8 cellular contexts compared by ENCODE assay signal in the genomic region with DNA sequence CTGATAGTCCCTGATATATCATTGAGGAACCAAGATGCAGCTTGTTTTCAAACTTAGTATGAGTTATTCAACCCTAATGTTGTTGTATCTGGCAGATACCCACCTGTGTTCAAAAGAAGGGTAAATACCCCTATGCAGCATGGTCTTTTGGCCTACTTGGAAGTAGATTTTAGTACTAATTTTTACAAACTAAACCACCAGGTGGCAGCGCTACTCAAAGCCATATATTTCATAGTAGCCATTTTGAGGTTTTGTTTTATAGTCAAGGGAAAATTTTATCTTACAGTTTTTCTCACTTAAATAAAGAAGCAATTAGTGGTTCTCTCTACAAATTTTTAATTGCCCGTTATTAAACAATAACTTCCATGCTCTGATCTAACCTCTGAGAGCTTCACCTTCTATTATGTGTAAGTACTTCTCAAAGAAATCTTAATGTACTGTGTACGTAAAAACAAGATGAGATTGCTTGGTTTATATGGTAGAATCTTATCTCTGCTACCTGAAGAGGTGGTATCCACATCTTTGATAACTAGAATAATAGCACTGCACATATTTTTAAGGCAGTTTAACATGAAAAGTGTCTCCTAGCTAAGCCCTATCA. TPM values are rescaled to one million over a fixed set of nuclear protein-coding genes. Genes with fewer than 3 reads are reported as not detected.
DNase-seq lines count a peak whose midpoint lies in the region; ATAC-seq and TF ChIP-seq lines count a peak whose summit lies in the region.

No MANE protein-coding gene starts in this region.

- intact Hi-C loops in left lung (cut with DNase I) (no loop called here), stomach (cut with DNase I; ENCODE audit: low total_unique reads) (no loop called here)

- H3K27me3 ChIP-seq in left lung (no peaks in the 10 kb centered on the region), stomach (no peaks in the 10 kb centered on the region)

- WGBS in stomach, 5 donors: 75 to 85% (median 81%) methylated on average over 3 of the region's 3 CpGs

- no peaks in the 10 kb centered on the region for H3K4me1 Mint-ChIP-seq in brain

- H3K27me3 Mint-ChIP-seq in brain: no peaks in the 10 kb centered on the region

- ATAC-seq in GM21367 (IDR thresholded peaks at IDR 0.05; ENCODE audit: unreplicated experiment): peak; percentile 64
- peak; percentile 73 for ATAC-seq in left lung
- ATAC-seq in HG02973 (IDR thresholded peaks at IDR 0.05; ENCODE audit: unreplicated experiment): no peak

- H3K4me1 ChIP-seq in left lung: no peaks in the 10 kb centered on the region
- H3K4me1 ChIP-seq in stomach: no peaks in the 10 kb centered on the region

- no peak for TF ChIP-seq POLR2A in stomach (IDR thresholded peaks at IDR 0.05)

- H3K4me3 Mint-ChIP-seq in brain: no peak overlapping the region

- H3K36me3 Mint-ChIP-seq in brain: peaks cover 5% of the 10 kb centered on the region

- TF ChIP-seq EP300 in stomach (IDR thresholded peaks at IDR 0.05): no peak

- TF ChIP-seq CTCF in brain (conservative IDR thresholded peaks at IDR 0.05): peak; percentile 56 to 69
- TF ChIP-seq CTCF in left lung (IDR thresholded peaks at IDR 0.05): peak in 1 of 2 donors; percentile 41
- peak in 2 of 7 experiments; percentile 18 to 32 for TF ChIP-seq CTCF in stomach (IDR thresholded peaks at IDR 0.05)

- no peaks in the 10 kb centered on the region for H3K9me3 Mint-ChIP-seq in brain

- H3K27ac ChIP-seq in left lung (no peak overlapping the region), stomach (no peak overlapping the region)

- no peak overlapping the region for H3K27ac Mint-ChIP-seq in brain

- no peaks in the 10 kb centered on the region for H3K9me3 ChIP-seq in left lung
- no peaks in the 10 kb centered on the region for H3K9me3 ChIP-seq in stomach

- DNase-seq in CMK (ENCODE audit: low read depth) (peak; percentile 8), NAMALWA (ENCODE audit: low spot score) (peak; percentile 77), SKM-1 (lab: John Stamatoyannopoulos, UW; ENCODE audit: unreplicated experiment) (peak; percentile 43), left lung (no peak), stomach (peak; percentile 34)

- H3K36me3 ChIP-seq in left lung (no peaks in the 10 kb centered on the region), stomach (peaks cover 0 to 14% (median 10%) of the 10 kb centered on the region in 4 donors)

- H3K4me3 ChIP-seq in left lung (no peak overlapping the region), stomach (no peak overlapping the region)

RNA-seq across cellular contexts. Expression of gene MLF1, which starts 31.5 kb away (rescaled TPM):
- polyA plus RNA-seq in brain (ENCODE audit: insufficient read depth, low read depth, low replicate concordance) (22.8 TPM), stomach (10 to 100 TPM in 1 of 3 donors, 1 to 10 TPM in 2; 5.5 to 18.6 (median 6.1) TPM)
- total RNA-seq in left lung (10 to 100 TPM; 12.0 TPM), stomach (10 to 100 TPM in 1 of 5 donors, 1 to 10 TPM in 4; 1.3 to 14.3 (median 3.8) TPM)

Comparison
In these comparisons a context has a peak if more than half of its experiments do, and no peak if none do; other contexts are left out.
1. DNase-seq: peak in CMK (single experiment), NAMALWA (single experiment), SKM-1 (single experiment) and stomach (single experiment); none in left lung (0 of 2).